Comparison of ENCODE assay signal across 10 cellular contexts in the genomic region with DNA sequence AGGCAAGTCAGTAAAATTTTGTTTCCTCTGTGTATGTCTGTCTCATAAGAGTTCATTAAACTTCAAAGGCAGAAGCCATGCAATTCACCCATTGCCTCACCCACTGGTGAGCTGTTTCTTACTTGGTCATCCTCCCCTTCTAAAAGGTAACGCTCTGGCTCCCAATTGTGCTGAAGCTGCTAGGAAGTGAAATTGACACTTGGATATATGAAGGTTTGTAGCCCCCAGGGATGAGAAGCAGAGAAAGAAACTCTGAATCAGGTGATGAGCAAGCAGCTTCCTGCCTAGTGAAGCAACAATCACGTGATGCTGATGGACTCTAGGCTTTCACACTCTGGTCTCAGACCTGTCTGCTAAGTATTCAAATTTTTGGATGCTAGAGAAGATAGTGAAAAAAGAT.
A peak's percentile ranks its signal among the peaks of the same experiment; 100 is the strongest.
DNase-seq lines count a peak whose midpoint lies in the region; ATAC-seq and TF ChIP-seq lines count a peak whose summit lies in the region.
"Had no signal": no experiment of that assay in that cellular context is flagged by ENCODE, and none has a peak within 500 bp of the region (broad histone marks: within the 10 kb centered on the region; RNA-seq: fewer than 3 reads in every experiment).

No MANE protein-coding gene starts in this region.

- no peak for DNase-seq in CD8-positive, alpha-beta memory T cell
- DNase-seq in RWPE1 (ENCODE audit: low spot score) = peak; percentile 44
- peak; percentile 26 for DNase-seq in kidney glomerular epithelial cell (lab: John Stamatoyannopoulos, UW)
- no peak for DNase-seq in NCI-H510A treated with DMSO at 0.1 percent for 48 hours (lab: John Stamatoyannopoulos, UW)
- DNase-seq in CD8-positive, alpha-beta T cell = no peak
- no peak for DNase-seq in central memory CD4-positive, alpha-beta T cell
- DNase-seq: activated CD4-positive, alpha-beta T cell treated with anti-CD3 and anti-CD28 coated beads, Interleukin-2, amount 50 U/mL, for 4 hours had no signal

- POLR2A ChIA-PET in CD8-positive, alpha-beta memory T cell (lab: Charles Lee) = no interaction called here
- POLR2A ChIA-PET in RWPE1 (lab: Yijun Ruan, JAX; ENCODE audit: low non-redundant PET) = no interaction called here
- POLR2A ChIA-PET in CD8-positive, alpha-beta T cell (lab: Charles Lee) = no interaction called here

- no peak overlapping the region for H3K27ac ChIP-seq in CD8-positive, alpha-beta memory T cell (ENCODE audit: low read depth, low read length)
- no peak overlapping the region for H3K27ac ChIP-seq in RWPE1
- H3K27ac ChIP-seq in CD8-positive, alpha-beta T cell (ENCODE audit: low read depth, low read length) = no peak overlapping the region

- no peaks in the 10 kb centered on the region for H3K9me3 ChIP-seq in CD8-positive, alpha-beta memory T cell (ENCODE audit: low read length)
- no peaks in the 10 kb centered on the region for H3K9me3 ChIP-seq in CD8-positive, alpha-beta T cell (ENCODE audit: low read length)

- H3K4me1 ChIP-seq in CD8-positive, alpha-beta memory T cell (ENCODE audit: insufficient read depth, low read length) = peaks cover 17% of the 10 kb centered on the region
- H3K4me1 ChIP-seq in CD8-positive, alpha-beta T cell (ENCODE audit: insufficient read depth, low read length) = no peaks in the 10 kb centered on the region

- H3K4me3 ChIP-seq in CD8-positive, alpha-beta memory T cell (ENCODE audit: low read length) = no peak overlapping the region
- no peak overlapping the region for H3K4me3 ChIP-seq in CD8-positive, alpha-beta T cell (ENCODE audit: low read depth, low read length)

- H3K9me3 Mint-ChIP-seq in CD8-positive, alpha-beta memory T cell = no peaks in the 10 kb centered on the region
- H3K9me3 Mint-ChIP-seq in CD8-positive, alpha-beta T cell = no peaks in the 10 kb centered on the region

- ATAC-seq in GM21529 (IDR thresholded peaks at IDR 0.05; ENCODE audit: unreplicated experiment) (peak; percentile 50), GM19328 (IDR thresholded peaks at IDR 0.05; ENCODE audit: unreplicated experiment) (no peak)
- ATAC-seq in CD8-positive, alpha-beta T cell = no peak
- ATAC-seq: Panc1 had no signal

- H3K27me3 Mint-ChIP-seq in CD8-positive, alpha-beta memory T cell = peaks cover 0 to 1% of the 10 kb centered on the region in 2 donors
- no peaks in the 10 kb centered on the region for H3K27me3 Mint-ChIP-seq in CD8-positive, alpha-beta T cell (ENCODE audit: low read depth)

- H3K36me3 Mint-ChIP-seq in CD8-positive, alpha-beta memory T cell = peaks cover 0 to 1% (median 0%) of the 10 kb centered on the region in 3 donors
- H3K36me3 Mint-ChIP-seq in CD8-positive, alpha-beta T cell = no peaks in the 10 kb centered on the region

- H3K4me3 Mint-ChIP-seq in CD8-positive, alpha-beta memory T cell = peak overlapping the region in 1 of 7 donors; percentile 7
- no peak overlapping the region for H3K4me3 Mint-ChIP-seq in CD8-positive, alpha-beta T cell

- no peak for TF ChIP-seq CTCF in RWPE1 (conservative IDR thresholded peaks at IDR 0.05; ENCODE audit: low read depth)
- TF ChIP-seq CTCF in CD8-positive, alpha-beta T cell (IDR thresholded peaks at IDR 0.05) = no peak

- peaks cover 38 to 46% (median 43%) of the 10 kb centered on the region in 3 donors for H3K4me1 Mint-ChIP-seq in CD8-positive, alpha-beta memory T cell
- peaks cover 20% of the 10 kb centered on the region for H3K4me1 Mint-ChIP-seq in CD8-positive, alpha-beta T cell (ENCODE audit: low read depth)

- intact Hi-C loops in CD8-positive, alpha-beta T cell (cut with DNase I, micrococcal nuclease) = no loop called here

- H3K36me3 ChIP-seq in CD8-positive, alpha-beta memory T cell (ENCODE audit: insufficient read depth, low read length) = no peaks in the 10 kb centered on the region
- no peaks in the 10 kb centered on the region for H3K36me3 ChIP-seq in CD8-positive, alpha-beta T cell (ENCODE audit: insufficient read depth, low read length)

- CTCF ChIA-PET in CD8-positive, alpha-beta memory T cell (lab: Charles Lee) = interaction anchor here (1.5 kb wide), 1 partner anchor 16 kb away, joined by 3 read pairs; no protein-coding TSS in a partner anchor
- CTCF ChIA-PET in RWPE1 (lab: Yijun Ruan, JAX) = no interaction called here
- CTCF ChIA-PET in CD8-positive, alpha-beta T cell (lab: Charles Lee) = interaction anchor here (1.4 kb wide), 1 partner anchor 39 kb away, joined by 3 read pairs; no protein-coding TSS in a partner anchor

- no peaks in the 10 kb centered on the region for H3K27me3 ChIP-seq in CD8-positive, alpha-beta memory T cell (ENCODE audit: insufficient read depth, low read length, poor library complexity, severe bottlenecking)
- no peaks in the 10 kb centered on the region for H3K27me3 ChIP-seq in CD8-positive, alpha-beta T cell (ENCODE audit: insufficient read depth, low read length)

- peak overlapping the region in 6 of 8 donors; percentile 2 to 65 (median 24) for H3K27ac Mint-ChIP-seq in CD8-positive, alpha-beta memory T cell
- no peak overlapping the region for H3K27ac Mint-ChIP-seq in CD8-positive, alpha-beta T cell

Comparison
In these comparisons a context has a peak if more than half of its experiments do, and no peak if none do; other contexts are left out.
1. DNase-seq: peak in RWPE1 (single experiment) and kidney glomerular epithelial cell (single experiment); none in CD8-positive, alpha-beta memory T cell (0 of 5), NCI-H510A treated with DMSO at 0.1 percent for 48 hours (single experiment), CD8-positive, alpha-beta T cell (0 of 7) and central memory CD4-positive, alpha-beta T cell (single experiment).